ENCODE assay signal across 8 cellular contexts in genomic region chr17:42101513-42102292, GRCh38. TPM values are rescaled to one million over a fixed set of nuclear protein-coding genes. Genes with fewer than 3 reads are reported as not detected.
A peak's percentile ranks its signal among the peaks of the same experiment; 100 is the strongest.
DNase-seq lines count a peak whose midpoint lies in the region; ATAC-seq and TF ChIP-seq lines count a peak whose summit lies in the region.

No MANE protein-coding gene starts in this region.

- peaks cover 11% of the 10 kb centered on the region for H3K4me1 ChIP-seq in CD4-positive, CD25-positive, alpha-beta regulatory T cell (ENCODE audit: control insufficient read depth, insufficient read depth, low read length, poor library complexity, severe bottlenecking)
- no peaks in the 10 kb centered on the region for H3K4me1 ChIP-seq in SJSA1 (replicated peaks)
- H3K4me1 ChIP-seq in prostate gland (replicated peaks) = no peaks in the 10 kb centered on the region

- H3K36me3 ChIP-seq in CD4-positive, CD25-positive, alpha-beta regulatory T cell (ENCODE audit: control insufficient read depth, insufficient read depth, low read length) = peaks cover 8% of the 10 kb centered on the region
- H3K36me3 ChIP-seq in SJSA1 (no peaks in the 10 kb centered on the region), prostate gland (peaks cover 0 to 5% of the 10 kb centered on the region in 2 donors)

- H3K27ac ChIP-seq in CD4-positive, CD25-positive, alpha-beta regulatory T cell (ENCODE audit: insufficient read depth, low read length, poor library complexity, severe bottlenecking) = no peak overlapping the region
- H3K27ac ChIP-seq in SJSA1 (no peak overlapping the region), prostate gland (no peak overlapping the region)

- ATAC-seq in CD4-positive, CD25-positive, alpha-beta regulatory T cell (ENCODE audit: low read depth in 2 of 2) = peak; percentile 31 to 56
- ATAC-seq in Right ventricle myocardium superior (ENCODE audit: poor library complexity) = peak; percentile 91

- peaks cover 5% of the 10 kb centered on the region for H3K27me3 ChIP-seq in CD4-positive, CD25-positive, alpha-beta regulatory T cell (ENCODE audit: control insufficient read depth, insufficient read depth, low read length)
- H3K27me3 ChIP-seq in SJSA1 (replicated peaks) (no peaks in the 10 kb centered on the region), prostate gland (replicated peaks; ENCODE audit: insufficient read depth) (no peaks in the 10 kb centered on the region)

- peaks cover 0 to 16% (median under 1%) of the 10 kb centered on the region in 4 donors for H3K4me1 Mint-ChIP-seq in CD4-positive, CD25-positive, alpha-beta regulatory T cell
- peaks cover 11% of the 10 kb centered on the region for H3K4me1 Mint-ChIP-seq in activated naive CD4-positive, alpha-beta T cell treated with anti-CD3 and anti-CD28 coated beads, Interleukin-2, amount 10 ng/mL, durations not matched to agents 7 days and 5 days

- no peak for TF ChIP-seq POLR2A in prostate gland (IDR thresholded peaks at IDR 0.05)

- TF ChIP-seq CTCF in prostate gland (IDR thresholded peaks at IDR 0.05) = peak; percentile 29 to 74 (median 72)

- intact Hi-C loops in Right ventricle myocardium superior (cut with DNase I) (loop anchor here (5.0 kb wide), 1 partner anchor 34 kb away; no protein-coding TSS in a partner anchor), prostate gland (cut with DNase I) (no loop called here)

- no peaks in the 10 kb centered on the region for H3K9me3 ChIP-seq in CD4-positive, CD25-positive, alpha-beta regulatory T cell (ENCODE audit: control insufficient read depth in 2 of 2, low read length in 2 of 2)
- H3K9me3 ChIP-seq in SJSA1 (replicated peaks) (no peaks in the 10 kb centered on the region), prostate gland (no peaks in the 10 kb centered on the region)

- no peak overlapping the region for H3K4me3 Mint-ChIP-seq in CD4-positive, CD25-positive, alpha-beta regulatory T cell
- no peak overlapping the region for H3K4me3 Mint-ChIP-seq in activated naive CD4-positive, alpha-beta T cell treated with anti-CD3 and anti-CD28 coated beads, Interleukin-2, amount 10 ng/mL, durations not matched to agents 7 days and 5 days

- WGBS in prostate gland = 40% methylated on average over 14 of the region's 14 CpGs

- POLR2A ChIA-PET in HEK293T (lab: Yijun Ruan, JAX) = interaction anchor here (0.6 to 1.8 kb wide), 10 partner anchors 11 to 181 kb away, joined by 3 to 10 read pairs (median 4); partner anchors contain the start of genes CNP, DHX58, DNAJC7 and NKIRAS2

- CTCF ChIA-PET in HEK293T (lab: Yijun Ruan, JAX) = interaction anchor here (0.6 to 1.4 kb wide), 17 partner anchors 10 to 139 kb away, joined by 3 to 8 read pairs (median 5); partner anchors contain the start of gene NKIRAS2
- CTCF ChIA-PET in activated naive CD4-positive, alpha-beta T cell treated with anti-CD3 and anti-CD28 coated beads, Interleukin-2, amount 10 ng/mL, durations not matched to agents 7 days and 5 days (lab: Charles Lee) = interaction anchor here (0.6 to 10.1 kb wide), 14 partner anchors 10 to 139 kb away, joined by 3 to 58 read pairs (median 4); partner anchors contain the start of genes DHX58 and KAT2A

- peaks cover 9% of the 10 kb centered on the region for H3K36me3 Mint-ChIP-seq in CD4-positive, CD25-positive, alpha-beta regulatory T cell
- H3K36me3 Mint-ChIP-seq in activated naive CD4-positive, alpha-beta T cell treated with anti-CD3 and anti-CD28 coated beads, Interleukin-2, amount 10 ng/mL, durations not matched to agents 7 days and 5 days = peaks cover 4% of the 10 kb centered on the region

- no peak overlapping the region for H3K27ac Mint-ChIP-seq in CD4-positive, CD25-positive, alpha-beta regulatory T cell
- H3K27ac Mint-ChIP-seq in activated naive CD4-positive, alpha-beta T cell treated with anti-CD3 and anti-CD28 coated beads, Interleukin-2, amount 10 ng/mL, durations not matched to agents 7 days and 5 days = no peak overlapping the region

- H3K4me3 ChIP-seq in CD4-positive, CD25-positive, alpha-beta regulatory T cell (ENCODE audit: low read depth, low read length) = no peak overlapping the region
- no peak overlapping the region for H3K4me3 ChIP-seq in SJSA1
- H3K4me3 ChIP-seq in prostate gland = no peak overlapping the region

- H3K27me3 Mint-ChIP-seq in CD4-positive, CD25-positive, alpha-beta regulatory T cell = peaks cover 16% of the 10 kb centered on the region
- H3K27me3 Mint-ChIP-seq in activated naive CD4-positive, alpha-beta T cell treated with anti-CD3 and anti-CD28 coated beads, Interleukin-2, amount 10 ng/mL, durations not matched to agents 7 days and 5 days = peaks cover 29% of the 10 kb centered on the region

- DNase-seq in CD4-positive, CD25-positive, alpha-beta regulatory T cell = peak; percentile 30 to 51 (median 36)
- DNase-seq in HEK293T (ENCODE audit: extremely low spot score) (peak; percentile 87), SJSA1 (ENCODE audit: low read depth in 1 of 2, low spot score in 2 of 2) (peak; percentile 51 to 78), Right ventricle myocardium superior (peak; percentile 88), prostate gland (ENCODE audit: low spot score) (peak; percentile 48), GOT3 (lab: John Stamatoyannopoulos, UW) (no peak), NCI-H2029 treated with DMSO at 0.1 percent for 48 hours (lab: John Stamatoyannopoulos, UW) (no peak)
- peak; percentile 80 for DNase-seq in activated naive CD4-positive, alpha-beta T cell treated with anti-CD3 and anti-CD28 coated beads, Interleukin-2, amount 10 ng/mL, durations not matched to agents 7 days and 5 days

- H3K9me3 Mint-ChIP-seq in CD4-positive, CD25-positive, alpha-beta regulatory T cell = peaks cover 0 to 1% (median 0%) of the 10 kb centered on the region in 7 donors
- no peaks in the 10 kb centered on the region for H3K9me3 Mint-ChIP-seq in activated naive CD4-positive, alpha-beta T cell treated with anti-CD3 and anti-CD28 coated beads, Interleukin-2, amount 10 ng/mL, durations not matched to agents 7 days and 5 days

TF ChIP-seq in HEK293T, 16 proteins besides CTCF, POLR2A, EP300 and RAD21:
- TF ChIP-seq LEF1 (IDR thresholded peaks at IDR 0.05; ENCODE audit: borderline replicate concordance) (no peak), FOXM1 (IDR thresholded peaks at IDR 0.05; ENCODE audit: borderline replicate concordance) (no peak), SUZ12 (IDR thresholded peaks at IDR 0.05) (no peak), CTBP1 (IDR thresholded peaks at IDR 0.05; ENCODE audit: borderline replicate concordance) (no peak), FOXK2 (IDR thresholded peaks at IDR 0.05) (no peak), PKNOX1 (IDR thresholded peaks at IDR 0.05) (no peak), FOXA1 (IDR thresholded peaks at IDR 0.05) (no peak), ARNT (IDR thresholded peaks at IDR 0.05) (no peak), NFRKB (IDR thresholded peaks at IDR 0.05) (no peak)

RNA-seq across cellular contexts. Expression of gene ZNF385C, which starts 3.4 kb away (rescaled TPM):
- total RNA-seq in CD4-positive, CD25-positive, alpha-beta regulatory T cell = not detected
- polyA plus RNA-seq in CD4-positive, CD25-positive, alpha-beta regulatory T cell = under 1 TPM in 1 of 4 donors, not detected in 3; 0.21 TPM
- total RNA-seq in SJSA1 (2014; rRNA removed; shearing (Covaris generic)) = not detected in 2 replicates
- total RNA-seq in Right ventricle myocardium superior (0.16 TPM), prostate gland (10 to 100 TPM in 1 of 2 donors, 1 to 10 TPM in 1; 2.3 to 11.8 TPM)

RNA-seq across cellular contexts. Expression of gene DHX58, which starts 10.8 kb away (rescaled TPM):
- total RNA-seq in CD4-positive, CD25-positive, alpha-beta regulatory T cell = 24.4 TPM
- 10 to 100 TPM in 3 of 4 donors, 1 to 10 TPM in 1; 7.2 to 20.9 (median 14.5) TPM for polyA plus RNA-seq in CD4-positive, CD25-positive, alpha-beta regulatory T cell
- 0.85 and 1.4 TPM in 2 replicates for total RNA-seq in SJSA1 (2014; rRNA removed; shearing (Covaris generic))
- total RNA-seq in Right ventricle myocardium superior (2.5 TPM), prostate gland (10 to 100 TPM; 26.7 to 38.6 TPM)

RNA-seq across cellular contexts. Expression of gene KAT2A, which starts 19.5 kb away (rescaled TPM):
- 26.5 TPM for total RNA-seq in CD4-positive, CD25-positive, alpha-beta regulatory T cell
- polyA plus RNA-seq in CD4-positive, CD25-positive, alpha-beta regulatory T cell = 1 to 10 TPM; 2.5 to 5.7 (median 4.4) TPM
- 7.5 and 12.8 TPM in 2 replicates for total RNA-seq in SJSA1 (2014; rRNA removed; shearing (Covaris generic))
- 22.6 TPM for total RNA-seq in Right ventricle myocardium superior
- 10 to 100 TPM; 32.9 to 90.1 TPM for total RNA-seq in prostate gland

RNA-seq across cellular contexts. Expression of gene HSPB9, which starts 20.9 kb away (rescaled TPM):
- total RNA-seq in CD4-positive, CD25-positive, alpha-beta regulatory T cell = not detected
- polyA plus RNA-seq in CD4-positive, CD25-positive, alpha-beta regulatory T cell = under 1 TPM in 2 of 4 donors, not detected in 2; 0.08 to 0.28 TPM
- not detected in 2 replicates for total RNA-seq in SJSA1 (2014; rRNA removed; shearing (Covaris generic))
- total RNA-seq in Right ventricle myocardium superior (0.11 TPM), prostate gland (1 to 10 TPM in 1 of 2 donors, under 1 TPM in 1; 0.18 to 1.2 TPM)

RNA-seq across cellular contexts. Expression of gene C17orf113, which starts 51.3 kb away (rescaled TPM):
- 0.27 TPM for total RNA-seq in CD4-positive, CD25-positive, alpha-beta regulatory T cell
- polyA plus RNA-seq in CD4-positive, CD25-positive, alpha-beta regulatory T cell = under 1 TPM; 0.09 to 0.46 (median 0.38) TPM
- 0.18 and 1.2 TPM in 2 replicates for total RNA-seq in SJSA1 (2014; rRNA removed; shearing (Covaris generic))
- total RNA-seq in Right ventricle myocardium superior = 0.59 TPM
- 1 to 10 TPM; 4.2 to 4.8 TPM for total RNA-seq in prostate gland

Comparison
In these comparisons a context has a peak if more than half of its experiments do, and no peak if none do; other contexts are left out.
1. DNase-seq: peak in CD4-positive, CD25-positive, alpha-beta regulatory T cell (3 of 3), HEK293T (single experiment), SJSA1 (2 of 2), activated naive CD4-positive, alpha-beta T cell treated with anti-CD3 and anti-CD28 coated beads, Interleukin-2, amount 10 ng/mL, durations not matched to agents 7 days and 5 days (single experiment), Right ventricle myocardium superior (single experiment) and prostate gland (single experiment); none in GOT3 (single experiment) and NCI-H2029 treated with DMSO at 0.1 percent for 48 hours (single experiment).